15 cellular contexts compared by ENCODE assay signal in the genomic region with DNA sequence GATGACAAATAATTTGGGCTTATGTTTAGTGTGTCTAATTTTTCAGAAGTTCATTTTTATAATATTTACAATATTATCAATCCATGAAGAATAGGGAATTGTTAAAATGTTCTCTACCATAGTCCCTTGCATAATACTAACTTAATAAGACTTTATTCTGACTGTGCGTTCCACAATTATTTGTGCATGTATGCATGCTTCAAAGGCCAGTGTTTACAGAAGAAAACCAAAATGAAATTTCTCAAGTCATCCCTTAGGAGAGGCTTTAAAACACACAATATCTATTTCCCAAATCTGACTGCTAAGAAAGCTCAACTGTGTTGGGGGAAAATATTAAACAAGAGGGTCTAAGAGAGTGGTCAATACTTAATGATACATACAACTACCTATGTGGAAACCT.
DNase-seq lines count a peak whose midpoint lies in the region; ATAC-seq and TF ChIP-seq lines count a peak whose summit lies in the region.
"Had no signal": no experiment of that assay in that cellular context is flagged by ENCODE, and none has a peak within 500 bp of the region (broad histone marks: within the 10 kb centered on the region; RNA-seq: fewer than 3 reads in every experiment).

No MANE protein-coding gene starts in this region.

- no peak overlapping the region for H4K91ac ChIP-seq in mesenchymal stem cell (ENCODE audit: low read length)

- no peak overlapping the region for H3K23ac ChIP-seq in mesenchymal stem cell (ENCODE audit: low read length in 2 of 2)

- H3K27ac ChIP-seq in left ventricle myocardium inferior (replicated peaks) = peak overlapping the region; percentile 64
- no peak overlapping the region for H3K27ac ChIP-seq in right atrium auricular region
- H3K27ac ChIP-seq in mesenchymal stem cell (ENCODE audit: low read length, poor library complexity, severe bottlenecking) = no peak overlapping the region
- H3K27ac ChIP-seq: BLaER1 treated with 17β-estradiol and CSF1 and Interleukin-3, amounts not matched to agents 10 nM and 100 nM; HL-60 had no signal

- no peak overlapping the region for H2BK12ac ChIP-seq in mesenchymal stem cell (ENCODE audit: low read length in 2 of 2)

- H3K4me1 Mint-ChIP-seq in endothelial cell (ENCODE audit: unreplicated experiment) = peaks cover 20% of the 10 kb centered on the region
- H3K4me1 Mint-ChIP-seq in activated CD4-positive, alpha-beta T cell treated with anti-CD3 and anti-CD28 coated beads for 36 hours = no peaks in the 10 kb centered on the region
- H3K4me1 Mint-ChIP-seq: CD4-positive, CD25-positive, alpha-beta regulatory T cell had no signal

- H2BK120ac ChIP-seq in mesenchymal stem cell (ENCODE audit: low read depth, low read length) = no peak overlapping the region

- DNase-seq in left ventricle myocardium inferior (no peak), right atrium auricular region (ENCODE audit: low spot score) (no peak), endothelial cell (ENCODE audit: low spot score) (no peak), mesenchymal stem cell (no peak)
- DNase-seq in activated CD4-positive, alpha-beta T cell treated with anti-CD3 and anti-CD28 coated beads for 36 hours = no peak
- DNase-seq in effector CD8-positive, alpha-beta T cell (lab: John Stamatoyannopoulos, UW) = no peak
- DNase-seq: ACHN; CD4-positive, CD25-positive, alpha-beta regulatory T cell; GF-D8; H7 had no signal

- H3K79me1 ChIP-seq in mesenchymal stem cell (replicated peaks; ENCODE audit: low read length, poor library complexity, severe bottlenecking) = no peaks in the 10 kb centered on the region

- no peak overlapping the region for H3K18ac ChIP-seq in mesenchymal stem cell (ENCODE audit: low read depth in 1 of 2, low read length in 2 of 2)

- intact Hi-C loops in left ventricle myocardium inferior (cut with micrococcal nuclease) = no loop called here
- intact Hi-C loops in activated CD4-positive, alpha-beta T cell treated with anti-CD3 and anti-CD28 coated beads for 36 hours (cut with DNase I, micrococcal nuclease) = no loop called here

- H3K36me3 Mint-ChIP-seq in endothelial cell (ENCODE audit: low read depth, unreplicated experiment) = no peaks in the 10 kb centered on the region
- H3K36me3 Mint-ChIP-seq in activated CD4-positive, alpha-beta T cell treated with anti-CD3 and anti-CD28 coated beads for 36 hours (ENCODE audit: low read depth) = no peaks in the 10 kb centered on the region
- H3K36me3 Mint-ChIP-seq: CD4-positive, CD25-positive, alpha-beta regulatory T cell had no signal

- POLR2A ChIA-PET in activated CD4-positive, alpha-beta T cell treated with anti-CD3 and anti-CD28 coated beads for 36 hours (lab: Charles Lee) = no interaction called here

- no peak overlapping the region for H2AFZ ChIP-seq in mesenchymal stem cell (ENCODE audit: low read depth, low read length)
- H2AFZ ChIP-seq: GM23338 had no signal

- TF ChIP-seq CTCF in left ventricle myocardium inferior (IDR thresholded peaks at IDR 0.05; ENCODE audit: borderline replicate concordance) = no peak
- TF ChIP-seq CTCF in right atrium auricular region (IDR thresholded peaks at IDR 0.05) = no peak
- TF ChIP-seq CTCF in endothelial cell (IDR thresholded peaks at IDR 0.05; ENCODE audit: unreplicated experiment) = no peak

- no peak overlapping the region for H3K4ac ChIP-seq in mesenchymal stem cell (ENCODE audit: low read depth in 1 of 2, low read length in 2 of 2)

- H3K4me3 Mint-ChIP-seq in endothelial cell (ENCODE audit: unreplicated experiment) = no peak overlapping the region
- no peak overlapping the region for H3K4me3 Mint-ChIP-seq in activated CD4-positive, alpha-beta T cell treated with anti-CD3 and anti-CD28 coated beads for 36 hours
- H3K4me3 Mint-ChIP-seq: CD4-positive, CD25-positive, alpha-beta regulatory T cell; GM23338 had no signal

- peak overlapping the region; percentile 65 for H3K27ac Mint-ChIP-seq in endothelial cell (ENCODE audit: unreplicated experiment)
- H3K27ac Mint-ChIP-seq in activated CD4-positive, alpha-beta T cell treated with anti-CD3 and anti-CD28 coated beads for 36 hours = no peak overlapping the region
- H3K27ac Mint-ChIP-seq: CD4-positive, CD25-positive, alpha-beta regulatory T cell; GM23338 had no signal

- H3K14ac ChIP-seq in mesenchymal stem cell (ENCODE audit: low read length in 2 of 2) = no peak overlapping the region

- CTCF ChIA-PET in activated CD4-positive, alpha-beta T cell treated with anti-CD3 and anti-CD28 coated beads for 36 hours (lab: Charles Lee) = no interaction called here

- H3K9ac ChIP-seq in mesenchymal stem cell (ENCODE audit: low read length) = no peak overlapping the region
- H3K9ac ChIP-seq: BLaER1 treated with 17β-estradiol and CSF1 and Interleukin-3, amounts not matched to agents 10 nM and 100 nM had no signal

- no peak overlapping the region for H2BK5ac ChIP-seq in mesenchymal stem cell (ENCODE audit: low read depth, low read length, poor library complexity, severe bottlenecking)

- H4K8ac ChIP-seq in mesenchymal stem cell (ENCODE audit: low read length) = no peak overlapping the region

- H3K27me3 Mint-ChIP-seq in endothelial cell (ENCODE audit: unreplicated experiment) = no peaks in the 10 kb centered on the region
- H3K27me3 Mint-ChIP-seq in activated CD4-positive, alpha-beta T cell treated with anti-CD3 and anti-CD28 coated beads for 36 hours = no peaks in the 10 kb centered on the region
- H3K27me3 Mint-ChIP-seq: CD4-positive, CD25-positive, alpha-beta regulatory T cell had no signal

- H3K4me1 ChIP-seq in left ventricle myocardium inferior (peaks cover 60% of the 10 kb centered on the region), right atrium auricular region (peaks cover 0 to 29% of the 10 kb centered on the region in 2 donors), mesenchymal stem cell (ENCODE audit: control insufficient read depth, insufficient read depth, low read depth, low read length) (no peaks in the 10 kb centered on the region)

- H3K4me2 ChIP-seq in mesenchymal stem cell (ENCODE audit: low read length, poor library complexity, severe bottlenecking) = no peak overlapping the region
- H3K4me2 ChIP-seq: GM23338 had no signal

- H3K36me3 ChIP-seq in left ventricle myocardium inferior (no peaks in the 10 kb centered on the region), right atrium auricular region (no peaks in the 10 kb centered on the region), mesenchymal stem cell (ENCODE audit: control insufficient read depth in 1 of 2, insufficient read depth in 2 of 2, low read depth in 1 of 2, low read length in 2 of 2) (no peaks in the 10 kb centered on the region)
- H3K36me3 ChIP-seq: BLaER1 treated with 17β-estradiol and CSF1 and Interleukin-3, amounts not matched to agents 10 nM and 100 nM had no signal

- peak overlapping the region; percentile 36 for H2AK5ac ChIP-seq in mesenchymal stem cell (ENCODE audit: low read length, severe bottlenecking)

- no peaks in the 10 kb centered on the region for H3K9me3 Mint-ChIP-seq in endothelial cell (ENCODE audit: unreplicated experiment)
- peaks cover 2% of the 10 kb centered on the region for H3K9me3 Mint-ChIP-seq in activated CD4-positive, alpha-beta T cell treated with anti-CD3 and anti-CD28 coated beads for 36 hours (ENCODE audit: low read depth)
- H3K9me3 Mint-ChIP-seq: GM23338 had no signal

- H3K9me3 ChIP-seq in left ventricle myocardium inferior (replicated peaks) (no peaks in the 10 kb centered on the region), right atrium auricular region (no peaks in the 10 kb centered on the region), mesenchymal stem cell (ENCODE audit: control insufficient read depth, low read length) (no peaks in the 10 kb centered on the region)
- H3K9me3 ChIP-seq: BLaER1 treated with 17β-estradiol and CSF1 and Interleukin-3, amounts not matched to agents 10 nM and 100 nM had no signal

- no peak overlapping the region for H2BK15ac ChIP-seq in mesenchymal stem cell (ENCODE audit: low read depth, poor library complexity, severe bottlenecking)

- H3K4me3 ChIP-seq in left ventricle myocardium inferior (no peak overlapping the region), right atrium auricular region (no peak overlapping the region), mesenchymal stem cell (ENCODE audit: insufficient read depth in 1 of 2, low read depth in 1 of 2, low read length in 2 of 2) (no peak overlapping the region)
- H3K4me3 ChIP-seq: BLaER1 treated with 17β-estradiol and CSF1 and Interleukin-3, amounts not matched to agents 10 nM and 100 nM; GM23338 had no signal

- WGBS in mesenchymal stem cell = 83% methylated on average over 1 of the region's 1 CpG

- ATAC-seq in activated CD4-positive, alpha-beta T cell treated with anti-CD3 and anti-CD28 coated beads for 36 hours = no peak
- ATAC-seq in HG03108 (IDR thresholded peaks at IDR 0.05; ENCODE audit: unreplicated experiment) (no peak), HG02981 (IDR thresholded peaks at IDR 0.05; ENCODE audit: unreplicated experiment) (no peak)
- ATAC-seq: GM23338 had no signal

- H3K27me3 ChIP-seq in left ventricle myocardium inferior (ENCODE audit: low read depth) = no peaks in the 10 kb centered on the region
- H3K27me3 ChIP-seq in right atrium auricular region = no peaks in the 10 kb centered on the region
- H3K27me3 ChIP-seq in mesenchymal stem cell (ENCODE audit: control insufficient read depth in 1 of 2, insufficient read depth in 1 of 2, low read length in 2 of 2) = no peaks in the 10 kb centered on the region
- H3K27me3 ChIP-seq: BLaER1 treated with 17β-estradiol and CSF1 and Interleukin-3, amounts not matched to agents 10 nM and 100 nM had no signal
